Comparison of ENCODE assay signal across 10 cellular contexts in genomic region chr9:12785251-12785880, GRCh38. TPM values are rescaled to one million over a fixed set of nuclear protein-coding genes. Genes with fewer than 3 reads are reported as not detected.
A peak's percentile ranks its signal among the peaks of the same experiment; 100 is the strongest.
DNase-seq lines count a peak whose midpoint lies in the region; ATAC-seq and TF ChIP-seq lines count a peak whose summit lies in the region.
"Had no signal": no experiment of that assay in that cellular context is flagged by ENCODE, and none has a peak within 500 bp of the region (broad histone marks: within the 10 kb centered on the region; RNA-seq: fewer than 3 reads in every experiment).

No MANE protein-coding gene starts in this region.

- H3K27me3 Mint-ChIP-seq in natural killer cell (ENCODE audit: low read depth in 2 of 2) = no peaks in the 10 kb centered on the region

- no peak for ATAC-seq in Right ventricle myocardium superior (ENCODE audit: poor library complexity)
- ATAC-seq in natural killer cell = no peak

- TF ChIP-seq CTCF in left ventricle myocardium inferior (IDR thresholded peaks at IDR 0.05; ENCODE audit: borderline replicate concordance) = no peak
- no peak for TF ChIP-seq CTCF in colonic mucosa (IDR thresholded peaks at IDR 0.05)
- TF ChIP-seq CTCF in natural killer cell (IDR thresholded peaks at IDR 0.05) = no peak

- H3K27me3 ChIP-seq in left ventricle myocardium inferior (ENCODE audit: low read depth) = no peaks in the 10 kb centered on the region
- H3K27me3 ChIP-seq in colonic mucosa = no peaks in the 10 kb centered on the region
- no peaks in the 10 kb centered on the region for H3K27me3 ChIP-seq in muscle layer of colon (ENCODE audit: control insufficient read depth in 1 of 2, insufficient read depth in 2 of 2, low read length in 2 of 2)

- H3K4me1 ChIP-seq in left ventricle myocardium inferior (peaks cover 20% of the 10 kb centered on the region), colonic mucosa (no peaks in the 10 kb centered on the region), muscle layer of colon (ENCODE audit: insufficient read depth, low read length) (peaks cover 49% of the 10 kb centered on the region)

- DNase-seq in Right ventricle myocardium superior = peak; percentile 38
- DNase-seq in left ventricle myocardium inferior = no peak
- DNase-seq in colonic mucosa = peak; percentile 61
- DNase-seq in NCI-H774 (lab: John Stamatoyannopoulos, UW) = no peak
- no peak for DNase-seq in natural killer cell
- DNase-seq in activated naive CD4-positive, alpha-beta T cell treated with Interleukin-2 at 50 U/mL for 16 hours = no peak
- DNase-seq in GM19238 (ENCODE audit: insufficient read length, low spot score) = no peak
- DNase-seq: activated CD4-positive, CD25-positive, alpha-beta regulatory T cell; NCI-H2081 had no signal

- peaks cover 7 to 19% of the 10 kb centered on the region in 2 donors for H3K9me3 Mint-ChIP-seq in natural killer cell

- no peak overlapping the region for H3K27ac ChIP-seq in left ventricle myocardium inferior (replicated peaks)
- peak overlapping the region; percentile 54 for H3K27ac ChIP-seq in colonic mucosa
- peak overlapping the region; percentile 79 for H3K27ac ChIP-seq in muscle layer of colon (ENCODE audit: low read depth, low read length)

- intact Hi-C loops in Right ventricle myocardium superior (cut with DNase I) = no loop called here
- intact Hi-C loops in left ventricle myocardium inferior (cut with micrococcal nuclease) = no loop called here
- intact Hi-C loops in colonic mucosa (cut with DNase I) = no loop called here
- intact Hi-C loops in natural killer cell (cut with micrococcal nuclease) = no loop called here

- H3K36me3 Mint-ChIP-seq in natural killer cell = no peaks in the 10 kb centered on the region

- no peaks in the 10 kb centered on the region for H3K4me1 Mint-ChIP-seq in natural killer cell

- no peak overlapping the region for H3K4me3 Mint-ChIP-seq in natural killer cell

- peaks cover 19% of the 10 kb centered on the region for H3K9me3 ChIP-seq in left ventricle myocardium inferior (replicated peaks)
- H3K9me3 ChIP-seq in colonic mucosa = no peaks in the 10 kb centered on the region
- H3K9me3 ChIP-seq in muscle layer of colon (ENCODE audit: low read length) = no peaks in the 10 kb centered on the region

- H3K9ac ChIP-seq in colonic mucosa (ENCODE audit: low read depth in 2 of 2, low read length in 2 of 2) = no peak overlapping the region
- no peak overlapping the region for H3K9ac ChIP-seq in muscle layer of colon (ENCODE audit: low read length)

- no peaks in the 10 kb centered on the region for H3K36me3 ChIP-seq in left ventricle myocardium inferior
- no peaks in the 10 kb centered on the region for H3K36me3 ChIP-seq in colonic mucosa
- no peaks in the 10 kb centered on the region for H3K36me3 ChIP-seq in muscle layer of colon (ENCODE audit: insufficient read depth, low read length)

- H3K27ac Mint-ChIP-seq in natural killer cell = no peak overlapping the region

- no peak overlapping the region for H3K4me3 ChIP-seq in left ventricle myocardium inferior
- H3K4me3 ChIP-seq in colonic mucosa = no peak overlapping the region
- no peak overlapping the region for H3K4me3 ChIP-seq in muscle layer of colon (ENCODE audit: low read depth in 1 of 2, low read length in 2 of 2)

RNA-seq across cellular contexts. Expression of gene LURAP1L, which starts 10.5 kb away (rescaled TPM):
- total RNA-seq in Right ventricle myocardium superior (2.2 TPM), left ventricle myocardium inferior (2.6 TPM), colonic mucosa (10 to 100 TPM; 19.3 to 42.5 TPM), natural killer cell (not detected)

Comparison
In these comparisons a context has a peak if more than half of its experiments do, and no peak if none do; other contexts are left out.
1. DNase-seq: peak in Right ventricle myocardium superior (single experiment) and colonic mucosa (single experiment); none in left ventricle myocardium inferior (single experiment), NCI-H774 (single experiment), natural killer cell (single experiment), activated naive CD4-positive, alpha-beta T cell treated with Interleukin-2 at 50 U/mL for 16 hours (single experiment) and GM19238 (single experiment).